ENCODE assay signal across 1 cellular context in genomic region chr1:206708058-206708457, GRCh38.
TF ChIP-seq lines count a peak whose summit lies in the region.

No MANE protein-coding gene starts in this region.

TF ChIP-seq in GM12878, 131 proteins besides CTCF, POLR2A, EP300 and RAD21 (continued from another document and continues in another):
- no peak for TF ChIP-seq CEBPZ (IDR thresholded peaks at IDR 0.05; ENCODE audit: low read depth, low read length)
- no peak for TF ChIP-seq ZZZ3 (IDR thresholded peaks at IDR 0.05; ENCODE audit: control insufficient read depth, insufficient read length, low read depth)
- TF ChIP-seq POU2F2 (IDR thresholded peaks at IDR 0.05; ENCODE audit: borderline replicate concordance, low read depth, low read length) = no peak
- no peak for TF ChIP-seq ZBED1 (IDR thresholded peaks at IDR 0.05; ENCODE audit: borderline replicate concordance)
- peak; percentile 43 for TF ChIP-seq SKIL (IDR thresholded peaks at IDR 0.05; ENCODE audit: low read depth, poor library complexity, severe bottlenecking)
- TF ChIP-seq TCF12 (IDR thresholded peaks at IDR 0.05; ENCODE audit: low read depth, low read length) = peak; percentile 76; the same call in 1 of the 2 replicates
- TF ChIP-seq ZNF217 (IDR thresholded peaks at IDR 0.05) = no peak
- no peak for TF ChIP-seq NFXL1 (IDR thresholded peaks at IDR 0.05; ENCODE audit: borderline replicate concordance)
- no peak for TF ChIP-seq ZNF622 (IDR thresholded peaks at IDR 0.05)
- no peak for TF ChIP-seq CHD2 (IDR thresholded peaks at IDR 0.05; ENCODE audit: borderline replicate concordance, low read depth, low read length)
- no peak for TF ChIP-seq POLR2AphosphoS5 (IDR thresholded peaks at IDR 0.05; ENCODE audit: low read length)
- no peak for TF ChIP-seq SUZ12 (IDR thresholded peaks at IDR 0.05; ENCODE audit: unreplicated experiment)
- no peak for TF ChIP-seq SP1 (IDR thresholded peaks at IDR 0.05; ENCODE audit: low read depth, low read length)
- TF ChIP-seq IRF4 (IDR thresholded peaks at IDR 0.05; ENCODE audit: low read depth, low read length) = peak; percentile 61; the same call in 1 of the 2 replicates
- peak in 1 of 2 experiments; percentile 70; a peak in 2 of 3 replicates for TF ChIP-seq EGR1 (IDR thresholded peaks at IDR 0.05; ENCODE audit: borderline replicate concordance in 1 of 2, low read depth in 2 of 2, low read length in 2 of 2)
- TF ChIP-seq IRF5 (IDR thresholded peaks at IDR 0.05; ENCODE audit: borderline replicate concordance) = no peak
- TF ChIP-seq IKZF2 (IDR thresholded peaks at IDR 0.05) = peak; percentile 73 to 78
- TF ChIP-seq TCF7 (IDR thresholded peaks at IDR 0.05; ENCODE audit: borderline replicate concordance) = no peak
- peak; percentile 88 for TF ChIP-seq IKZF1 (conservative IDR thresholded peaks at IDR 0.05)
- TF ChIP-seq ZNF207 (IDR thresholded peaks at IDR 0.05; ENCODE audit: borderline replicate concordance) = no peak
- TF ChIP-seq EZH2 (IDR thresholded peaks at IDR 0.05; ENCODE audit: borderline replicate concordance, control insufficient read depth, low read depth, low read length) = no peak
- TF ChIP-seq TAF1 (IDR thresholded peaks at IDR 0.05; ENCODE audit: borderline replicate concordance, low read depth, low read length) = no peak
- TF ChIP-seq BRCA1 (IDR thresholded peaks at IDR 0.05; ENCODE audit: low read depth, low read length) = no peak
- no peak for TF ChIP-seq PRDM15 (CRISPR knock-in tag; IDR thresholded peaks at IDR 0.05)
- TF ChIP-seq ZNF687 (IDR thresholded peaks at IDR 0.05) = no peak
- no peak for TF ChIP-seq ZBTB40 (IDR thresholded peaks at IDR 0.05; ENCODE audit: borderline replicate concordance)
- TF ChIP-seq PKNOX1 (IDR thresholded peaks at IDR 0.05) = no peak
- TF ChIP-seq YY1 (IDR thresholded peaks at IDR 0.05; ENCODE audit: low read depth, low read length) = 0 out of 2 replicates have a peak, but pooled peaks have one; percentile 18
- TF ChIP-seq KDM1A (IDR thresholded peaks at IDR 0.05; ENCODE audit: borderline replicate concordance) = no peak
- peak; percentile 53 for TF ChIP-seq NFIC (IDR thresholded peaks at IDR 0.05; ENCODE audit: low read depth, low read length)
- no peak for TF ChIP-seq ZNF24 (IDR thresholded peaks at IDR 0.05)
- TF ChIP-seq CBX3 (IDR thresholded peaks at IDR 0.05; ENCODE audit: borderline replicate concordance, low read depth) = no peak
- no peak for TF ChIP-seq BMI1 (IDR thresholded peaks at IDR 0.05; ENCODE audit: borderline replicate concordance)
- TF ChIP-seq ZSCAN29 (IDR thresholded peaks at IDR 0.05) = no peak
- peak; percentile 33; the same call in 1 of the 2 replicates for TF ChIP-seq ATF7 (IDR thresholded peaks at IDR 0.05; ENCODE audit: low read depth)
- TF ChIP-seq RBBP5 (conservative IDR thresholded peaks at IDR 0.05) = no peak
- no peak for TF ChIP-seq HDAC2 (IDR thresholded peaks at IDR 0.05)
- no peak for TF ChIP-seq SRF (IDR thresholded peaks at IDR 0.05; ENCODE audit: low read depth in 2 of 2, low read length in 2 of 2)
- no peak for TF ChIP-seq ZBTB33 (IDR thresholded peaks at IDR 0.05)
- no peak for TF ChIP-seq WRNIP1 (IDR thresholded peaks at IDR 0.05; ENCODE audit: borderline replicate concordance, low read depth, low read length)
